Comparison of ENCODE assay signal across 17 cellular contexts in the genomic region with DNA sequence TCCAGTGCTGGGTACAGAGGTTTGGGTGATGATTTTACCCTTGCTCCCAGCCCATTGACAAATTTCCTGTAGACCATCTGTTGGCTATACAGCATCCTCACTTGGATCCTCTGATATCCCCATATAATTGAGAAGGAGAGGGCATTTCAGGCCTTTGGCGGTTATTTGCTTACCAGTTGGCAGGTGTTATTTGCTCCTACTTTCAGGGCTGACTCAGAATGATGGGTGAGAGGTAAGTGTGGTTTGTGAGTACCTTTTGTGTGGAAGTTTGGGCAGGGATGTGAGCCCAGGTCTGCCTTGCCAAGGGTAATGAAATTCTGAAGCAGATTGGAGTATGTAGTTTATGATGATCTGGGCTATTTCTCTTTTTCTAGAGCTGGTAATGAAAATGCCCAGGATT.
"Had no signal": no experiment of that assay in that cellular context is flagged by ENCODE, and none has a peak within 500 bp of the region (broad histone marks: within the 10 kb centered on the region; RNA-seq: fewer than 3 reads in every experiment).

No MANE protein-coding gene starts in this region.

- H3K27ac Mint-ChIP-seq: activated T-helper 1 cell treated with anti-CD3 and anti-CD28 coated beads, Interleukin-12 subunit alpha, Interleukin-12 subunit beta, Interleukin-2, Interleukin-4 antibody, amounts not matched to agents 30 ng/mL and 10 ng/mL and 1 ng/mL, durations not matched to agents 14 hours and 24 hours and 36 hours; naive B cell; stimulated activated naive CD8-positive, alpha-beta T cell treated with anti-CD3 and anti-CD28 coated beads, Interleukin-15, amount 100 ng/mL, for 72 hours had no signal

- H3K4me1 Mint-ChIP-seq: central memory CD8-positive, alpha-beta T cell; naive B cell; stimulated activated naive CD8-positive, alpha-beta T cell treated with anti-CD3 and anti-CD28 coated beads, Interleukin-15, amount 100 ng/mL, for 72 hours had no signal

- DNase-seq: activated CD4-positive, alpha-beta T cell treated with anti-CD3 and anti-CD28 coated beads, Interleukin-2, amount 50 U/mL, for 1 hour; activated CD8-positive, alpha-beta memory T cell treated with anti-CD3 and anti-CD28 coated beads for 24 hours; activated naive CD4-positive, alpha-beta T cell; anterior cingulate cortex; brain microvascular endothelial cell; islet precursor cell; naive B cell; ovary; stimulated activated naive CD8-positive, alpha-beta T cell treated with anti-CD3 and anti-CD28 coated beads, Interleukin-15, amount 100 ng/mL, for 72 hours; testis; upper lobe of left lung had no signal

- H3K9me3 Mint-ChIP-seq: activated T-helper 1 cell treated with anti-CD3 and anti-CD28 coated beads, Interleukin-12 subunit alpha, Interleukin-12 subunit beta, Interleukin-2, Interleukin-4 antibody, amounts not matched to agents 30 ng/mL and 10 ng/mL and 1 ng/mL, durations not matched to agents 14 hours and 24 hours and 36 hours had no signal

- H3K4me3 Mint-ChIP-seq: activated T-helper 1 cell treated with anti-CD3 and anti-CD28 coated beads, Interleukin-12 subunit alpha, Interleukin-12 subunit beta, Interleukin-2, Interleukin-4 antibody, amounts not matched to agents 30 ng/mL and 10 ng/mL and 1 ng/mL, durations not matched to agents 14 hours and 24 hours and 36 hours; central memory CD8-positive, alpha-beta T cell; naive B cell; stimulated activated naive CD8-positive, alpha-beta T cell treated with anti-CD3 and anti-CD28 coated beads, Interleukin-15, amount 100 ng/mL, for 72 hours had no signal

- ATAC-seq: activated CD4-positive, CD25-positive, alpha-beta regulatory T cell treated with anti-CD3 and anti-CD28 coated beads, Interleukin-2, amount 50 U/mL, for 24 hours; esophagus mucosa; left lobe of liver; sciatic nerve; stimulated activated naive CD8-positive, alpha-beta T cell treated with anti-CD3 and anti-CD28 coated beads, Interleukin-15, amount 100 ng/mL, for 72 hours had no signal

- H3K36me3 Mint-ChIP-seq: naive B cell had no signal
